In genomic region chr6:35240838-35241801, GRCh38 we compare ENCODE assay signal across 9 cellular contexts. TPM values are rescaled to one million over a fixed set of nuclear protein-coding genes. Genes with fewer than 3 reads are reported as not detected.
DNase-seq lines count a peak whose midpoint lies in the region; ATAC-seq and TF ChIP-seq lines count a peak whose summit lies in the region.
"Had no signal": no experiment of that assay in that cellular context is flagged by ENCODE, and none has a peak within 500 bp of the region (broad histone marks: within the 10 kb centered on the region; RNA-seq: fewer than 3 reads in every experiment).

No MANE protein-coding gene starts in this region.

- POLR2A ChIA-PET in PC-9 (lab: Charles Lee; ENCODE audit: unreplicated experiment), result interaction anchor here (0.7 kb wide), 2 partner anchors 417 to 545 kb away, joined by 3 to 6 read pairs; no protein-coding TSS in a partner anchor

- H2AK5ac ChIP-seq in neuronal stem cell (ENCODE audit: low read depth, low read length), result no peak overlapping the region

- no peaks in the 10 kb centered on the region for H3K36me3 Mint-ChIP-seq in activated T-cell treated with anti-CD3 and anti-CD28 coated beads, Interleukin-2, amount 50 U/mL, for 72 hours (ENCODE audit: insufficient read depth in 2 of 2)

- no peaks in the 10 kb centered on the region for H3K27me3 Mint-ChIP-seq in activated T-cell treated with anti-CD3 and anti-CD28 coated beads, Interleukin-2, amount 50 U/mL, for 72 hours (ENCODE audit: low read depth)
- H3K27me3 Mint-ChIP-seq: activated naive CD4-positive, alpha-beta T cell treated with anti-CD3 and anti-CD28 coated beads, Interleukin-2, amount 50 U/mL, for 24 hours had no signal

- no peaks in the 10 kb centered on the region for H3K36me3 ChIP-seq in PC-9 (ENCODE audit: low read depth)
- H3K36me3 ChIP-seq in neuronal stem cell (replicated peaks in 1 of 2; ENCODE audit: control insufficient read depth in 2 of 2, insufficient read depth in 2 of 2, low read length in 2 of 2), result peaks cover 53 to 95% of the 10 kb centered on the region in 2 donors

- no peak overlapping the region for H3K4ac ChIP-seq in neuronal stem cell (ENCODE audit: low read length)

- no peaks in the 10 kb centered on the region for H3K79me2 ChIP-seq in PC-9 (ENCODE audit: low read depth)

- H3K27ac Mint-ChIP-seq in activated T-cell treated with anti-CD3 and anti-CD28 coated beads, Interleukin-2, amount 50 U/mL, for 72 hours, result no peak overlapping the region
- H3K27ac Mint-ChIP-seq: activated naive CD4-positive, alpha-beta T cell treated with anti-CD3 and anti-CD28 coated beads, Interleukin-2, amount 50 U/mL, for 24 hours had no signal

- H3K4me3 ChIP-seq in PC-9 (no peak overlapping the region), fibroblast of the aortic adventitia (ENCODE audit: low read depth, low read length) (no peak overlapping the region), neuronal stem cell (ENCODE audit: low read length in 2 of 2) (no peak overlapping the region)

- WGBS in neuronal stem cell (ENCODE audit: extremely low coverage in 2 of 2, insufficient read length in 2 of 2, insufficient replicate concordance in 1 of 2), 2 donors, result no CpG with 5 or more reads among the region's 12 CpGs

- no peaks in the 10 kb centered on the region for H3K4me1 Mint-ChIP-seq in activated T-cell treated with anti-CD3 and anti-CD28 coated beads, Interleukin-2, amount 50 U/mL, for 72 hours (ENCODE audit: low read depth)

- H2BK15ac ChIP-seq in neuronal stem cell (ENCODE audit: low read length), result no peak overlapping the region

- intact Hi-C loops in PC-9 (cut with micrococcal nuclease; ENCODE audit: unreplicated experiment), result loop anchor here (1.0 to 5.0 kb wide), 4 partner anchors 36 to 714 kb away; no protein-coding TSS in a partner anchor

- no peaks in the 10 kb centered on the region for H3K9me2 ChIP-seq in PC-9 (ENCODE audit: insufficient read depth)

- H3K27me3 ChIP-seq in PC-9 (ENCODE audit: insufficient read depth, low read depth) (no peaks in the 10 kb centered on the region), neuronal stem cell (ENCODE audit: control insufficient read depth in 3 of 3, insufficient read depth in 3 of 3, low read depth in 1 of 3, low read length in 3 of 3) (no peaks in the 10 kb centered on the region)

- H3F3A ChIP-seq in PC-9 (ENCODE audit: insufficient read depth, low read depth), result peaks cover 11% of the 10 kb centered on the region

- H3K4me1 ChIP-seq in PC-9 (replicated peaks; ENCODE audit: insufficient read depth) (peaks cover 20% of the 10 kb centered on the region), neuronal stem cell (ENCODE audit: control insufficient read depth in 2 of 2, insufficient read depth in 1 of 2, low read depth in 1 of 2, low read length in 2 of 2) (peaks cover 7 to 34% of the 10 kb centered on the region in 2 donors)

- no peak overlapping the region for H2BK120ac ChIP-seq in neuronal stem cell (ENCODE audit: low read depth, low read length)

- no peak overlapping the region for H3K18ac ChIP-seq in neuronal stem cell (ENCODE audit: low read length)

- TF ChIP-seq CTCF in PC-9 (conservative IDR thresholded peaks at IDR 0.05), result peak; percentile 98
- peak; percentile 97 for TF ChIP-seq CTCF in fibroblast of the aortic adventitia (IDR thresholded peaks at IDR 0.05; ENCODE audit: insufficient read depth, low read length)

- no peak overlapping the region for H3K9ac ChIP-seq in neuronal stem cell (ENCODE audit: low read depth, low read length, poor library complexity)

- H4K8ac ChIP-seq in neuronal stem cell (ENCODE audit: low read depth, low read length), result no peak overlapping the region

- H3K23ac ChIP-seq in neuronal stem cell (ENCODE audit: low read depth, low read length, poor library complexity), result no peak overlapping the region

- H2AFZ ChIP-seq in PC-9, result no peak overlapping the region
- H2AFZ ChIP-seq in neuronal stem cell (ENCODE audit: low read length), result no peak overlapping the region

- H3K4me2 ChIP-seq in PC-9 (peak overlapping the region; percentile 50), neuronal stem cell (ENCODE audit: insufficient read depth, low read length, poor library complexity, severe bottlenecking) (no peak overlapping the region)

- BruUV-seq in PC-9 (replicated peaks; lab: Mats Ljungman, UMichigan), result no TSS peak

- DNase-seq in DMS79 treated with DMSO at 0.1 percent for 48 hours (lab: John Stamatoyannopoulos, UW) (peak; percentile 32), HT1080 (ENCODE audit: low read depth) (peak; percentile 59), PC-9 (peak; percentile 85 to 94), fibroblast of the aortic adventitia (ENCODE audit: low read depth) (peak; percentile 53), neuronal stem cell (ENCODE audit: low spot score) (peak; percentile 74), superior temporal gyrus (ENCODE audit: extremely low spot score) (peak; percentile 84)
- peak; percentile 72 to 78 for DNase-seq in activated T-cell treated with anti-CD3 and anti-CD28 coated beads, Interleukin-2, amount 50 U/mL, for 72 hours

- H3K14ac ChIP-seq in neuronal stem cell (ENCODE audit: low read length), result no peak overlapping the region

- no peaks in the 10 kb centered on the region for H3K9me3 ChIP-seq in PC-9 (ENCODE audit: insufficient read depth, low read depth)
- peaks cover 0 to 4% of the 10 kb centered on the region in 2 donors for H3K9me3 ChIP-seq in neuronal stem cell (replicated peaks in 1 of 2; ENCODE audit: control insufficient read depth in 2 of 2, insufficient read depth in 1 of 2, low read depth in 1 of 2, low read length in 2 of 2)

- peaks cover 6% of the 10 kb centered on the region for H3K79me1 ChIP-seq in neuronal stem cell (ENCODE audit: low read depth, low read length)

- H2BK5ac ChIP-seq in neuronal stem cell (ENCODE audit: low read length), result no peak overlapping the region

- H4K20me1 ChIP-seq in PC-9 (ENCODE audit: insufficient read depth), result no peaks in the 10 kb centered on the region

- no peak overlapping the region for H4K91ac ChIP-seq in neuronal stem cell (ENCODE audit: low read depth, low read length, poor library complexity)

- CTCF ChIA-PET in PC-9 (lab: Charles Lee), result interaction anchor here (0.6 to 1.9 kb wide), 7 partner anchors 36 to 608 kb away, joined by 3 to 10 read pairs (median 4); no protein-coding TSS in a partner anchor

- H3K9me3 Mint-ChIP-seq in activated T-cell treated with anti-CD3 and anti-CD28 coated beads, Interleukin-2, amount 50 U/mL, for 72 hours, result no peaks in the 10 kb centered on the region
- H3K9me3 Mint-ChIP-seq: activated naive CD4-positive, alpha-beta T cell treated with anti-CD3 and anti-CD28 coated beads, Interleukin-2, amount 50 U/mL, for 24 hours had no signal

- H2BK12ac ChIP-seq in neuronal stem cell (ENCODE audit: low read length), result no peak overlapping the region

- H3K27ac ChIP-seq in PC-9, result peak overlapping the region; percentile 47
- peak overlapping the region; percentile 41 for H3K27ac ChIP-seq in neuronal stem cell (replicated peaks; ENCODE audit: low read length)

- H3K4me3 Mint-ChIP-seq in activated T-cell treated with anti-CD3 and anti-CD28 coated beads, Interleukin-2, amount 50 U/mL, for 72 hours, result no peak overlapping the region
- H3K4me3 Mint-ChIP-seq: activated naive CD4-positive, alpha-beta T cell treated with anti-CD3 and anti-CD28 coated beads, Interleukin-2, amount 50 U/mL, for 24 hours had no signal

- ATAC-seq in activated T-cell treated with anti-CD3 and anti-CD28 coated beads, Interleukin-2, amount 50 U/mL, for 72 hours (replicated peaks in 1 of 2), result peak; percentile 80 to 83
- no peak for ATAC-seq in GM19324 (IDR thresholded peaks at IDR 0.05; ENCODE audit: low FRiP score, unreplicated experiment)

RNA-seq across cellular contexts. Expression of gene ZNF76, which starts 18.4 kb away (rescaled TPM):
- 11.6 and 14.0 TPM in 2 replicates for total RNA-seq in HT1080 (2014; rRNA removed; shearing (Covaris generic))
- 12.7 and 13.3 TPM in 2 replicates for polyA plus RNA-seq in HT1080 (2015; cell fraction: cytosol; rRNA removed)
- 54.2 and 62.8 TPM in 2 replicates for polyA plus RNA-seq in HT1080 (2015; cell fraction: nucleus; rRNA removed)
- total RNA-seq in PC-9 (2021) (38.8 and 39.9 TPM in 2 replicates), fibroblast of the aortic adventitia (ENCODE audit: low replicate concordance) (5.9 and 18.4 TPM in 2 replicates)
- 10 to 100 TPM; 52.1 to 55.9 TPM for total RNA-seq in activated T-cell treated with anti-CD3 and anti-CD28 coated beads, Interleukin-2, amount 50 U/mL, for 72 hours
- polyA plus RNA-seq in neuronal stem cell (2013, experiment 1 of 2), result 22.2 TPM
- polyA plus RNA-seq in neuronal stem cell (2013, experiment 2 of 2), result 22.2 TPM

RNA-seq across cellular contexts. Expression of gene SCUBE3, which starts 27.4 kb away (rescaled TPM):
- 0.84 and 1.0 TPM in 2 replicates for total RNA-seq in HT1080 (2014; rRNA removed; shearing (Covaris generic))
- 2.2 and 2.6 TPM in 2 replicates for polyA plus RNA-seq in HT1080 (2015; cell fraction: cytosol; rRNA removed)
- 6.8 and 7.0 TPM in 2 replicates for polyA plus RNA-seq in HT1080 (2015; cell fraction: nucleus; rRNA removed)
- total RNA-seq in PC-9 (2021) (0.10 and 0.17 TPM in 2 replicates), fibroblast of the aortic adventitia (ENCODE audit: low replicate concordance) (1.8 and 10.0 TPM in 2 replicates)
- under 1 TPM; 0.05 to 0.16 TPM for total RNA-seq in activated T-cell treated with anti-CD3 and anti-CD28 coated beads, Interleukin-2, amount 50 U/mL, for 72 hours
- 17.3 TPM for polyA plus RNA-seq in neuronal stem cell (2013, experiment 1 of 2)
- polyA plus RNA-seq in neuronal stem cell (2013, experiment 2 of 2), result 17.3 TPM

RNA-seq across cellular contexts. Expression of gene DEF6, which starts 56.5 kb away (rescaled TPM):
- total RNA-seq in HT1080 (2014; rRNA removed; shearing (Covaris generic)), result 8.9 and 9.1 TPM in 2 replicates
- polyA plus RNA-seq in HT1080 (2015; cell fraction: cytosol; rRNA removed), result 7.3 and 11.0 TPM in 2 replicates
- polyA plus RNA-seq in HT1080 (2015; cell fraction: nucleus; rRNA removed), result 13.1 and 17.8 TPM in 2 replicates
- total RNA-seq in PC-9 (2021) (19.6 and 27.0 TPM in 2 replicates), fibroblast of the aortic adventitia (ENCODE audit: low replicate concordance) (0.18 and 1.1 TPM in 2 replicates)
- total RNA-seq in activated T-cell treated with anti-CD3 and anti-CD28 coated beads, Interleukin-2, amount 50 U/mL, for 72 hours, result 100 to 1,000 TPM; 108 to 127 TPM
- 0.50 TPM for polyA plus RNA-seq in neuronal stem cell (2013, experiment 1 of 2)
- 0.62 TPM for polyA plus RNA-seq in neuronal stem cell (2013, experiment 2 of 2)

Comparison
In these comparisons a context has a peak if more than half of its experiments do, and no peak if none do; other contexts are left out.
1. DNase-seq: peak in every context shown above with its lines; median percentile 90 in PC-9; 84 in superior temporal gyrus; 75 in activated T-cell treated with anti-CD3 and anti-CD28 coated beads, Interleukin-2, amount 50 U/mL, for 72 hours; 74 in neuronal stem cell; 59 in HT1080; 53 in fibroblast of the aortic adventitia; 32 in DMS79 treated with DMSO at 0.1 percent for 48 hours.